In the genomic region with DNA sequence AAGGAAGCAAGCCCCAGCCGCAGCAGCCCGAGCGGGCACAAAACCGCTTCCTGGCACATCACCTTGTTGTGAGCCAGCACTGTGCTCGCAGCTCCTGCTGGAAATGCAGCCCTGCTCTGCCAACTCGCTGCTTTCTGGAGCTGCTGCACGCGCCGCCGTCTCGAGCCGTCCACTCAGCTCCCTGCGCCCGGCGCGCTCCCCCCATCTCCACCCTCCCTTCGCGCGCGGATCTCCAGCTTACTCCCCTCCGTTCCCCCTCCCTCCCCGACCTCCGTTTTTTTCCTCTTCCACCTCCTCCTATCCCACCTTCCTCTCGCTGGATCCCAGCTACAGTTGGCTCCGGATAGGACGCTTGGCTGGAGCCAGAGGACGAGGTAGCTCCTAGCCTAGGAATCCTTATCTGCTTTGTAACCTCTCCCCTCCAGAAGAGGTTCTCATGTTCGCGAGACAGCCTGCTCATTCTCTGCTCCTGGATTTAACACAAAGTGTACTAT, we compare ENCODE assay signal across 9 cellular contexts. TPM values are rescaled to one million over a fixed set of nuclear protein-coding genes. Genes with fewer than 3 reads are reported as not detected.
DNase-seq lines count a peak whose midpoint lies in the region; ATAC-seq and TF ChIP-seq lines count a peak whose summit lies in the region.
"Had no signal": no experiment of that assay in that cellular context is flagged by ENCODE, and none has a peak within 500 bp of the region (broad histone marks: within the 10 kb centered on the region; RNA-seq: fewer than 3 reads in every experiment).

A gene (minus strand): TSS at position 107 of the 494 bp plus-strand sequence.

- CTCF ChIA-PET in Calu3 (lab: Charles Lee): interaction anchor here (1.5 kb wide), 1 partner anchor 16 kb away, joined by 3 read pairs; no protein-coding TSS in a partner anchor

- H3K4me3 Mint-ChIP-seq in Calu3 (ENCODE audit: low read depth, unreplicated experiment): peak within 1 kb of the TSS; percentile 93
- no peak within 1 kb of the TSS for H3K4me3 Mint-ChIP-seq in stimulated activated effector memory CD8-positive, alpha-beta T cell treated with anti-CD3 and anti-CD28 coated beads, Interleukin-12 subunit alpha, Interleukin-12 subunit beta, amount 100 ng/mL, for 72 hours

- H3K27me3 ChIP-seq in H7 (ENCODE audit: control insufficient read depth, insufficient read depth, low read length) (peaks cover 34% of the 10 kb centered on the region), kidney epithelial cell (ENCODE audit: control insufficient read depth, insufficient read depth, low read length) (no peaks in the 10 kb centered on the region)

- intact Hi-C loops in Calu3 (cut with micrococcal nuclease; ENCODE audit: unreplicated experiment): loop anchor here (5.0 kb wide), 1 partner anchor 212 kb away; no protein-coding TSS in a partner anchor

- no peaks in the 10 kb centered on the region for H3K4me1 Mint-ChIP-seq in Calu3 (ENCODE audit: low read depth, unreplicated experiment)
- H3K4me1 Mint-ChIP-seq in stimulated activated effector memory CD8-positive, alpha-beta T cell treated with anti-CD3 and anti-CD28 coated beads, Interleukin-12 subunit alpha, Interleukin-12 subunit beta, amount 100 ng/mL, for 72 hours: no peaks in the 10 kb centered on the region

- no peak within 1 kb of the TSS for H3K27ac Mint-ChIP-seq in Calu3 (ENCODE audit: unreplicated experiment)
- H3K27ac Mint-ChIP-seq in stimulated activated effector memory CD8-positive, alpha-beta T cell treated with anti-CD3 and anti-CD28 coated beads, Interleukin-12 subunit alpha, Interleukin-12 subunit beta, amount 100 ng/mL, for 72 hours: no peak within 1 kb of the TSS

- H3K9me3 Mint-ChIP-seq in Calu3 (ENCODE audit: low read depth, unreplicated experiment): no peaks in the 10 kb centered on the region
- H3K9me3 Mint-ChIP-seq in stimulated activated effector memory CD8-positive, alpha-beta T cell treated with anti-CD3 and anti-CD28 coated beads, Interleukin-12 subunit alpha, Interleukin-12 subunit beta, amount 100 ng/mL, for 72 hours: no peaks in the 10 kb centered on the region

- no peaks in the 10 kb centered on the region for H3K27me3 Mint-ChIP-seq in Calu3 (ENCODE audit: unreplicated experiment)

- peak; percentile 24 for ATAC-seq in stimulated activated effector memory CD8-positive, alpha-beta T cell treated with anti-CD3 and anti-CD28 coated beads, Interleukin-12 subunit alpha, Interleukin-12 subunit beta, amount 100 ng/mL, for 72 hours

- DNase-seq in Calu3 (peak; percentile 24), H7 (peak; percentile 49), NCI-H69 (lab: John Stamatoyannopoulos, UW) (peak; percentile 90), cerebellar cortex (ENCODE audit: low spot score) (peak; percentile 11), kidney epithelial cell (ENCODE audit: low read depth) (no peak), NCI-H2107 (lab: John Stamatoyannopoulos, UW) (no peak), DMS114 treated with DMSO at 0.1 percent for 48 hours (lab: John Stamatoyannopoulos, UW; ENCODE audit: unreplicated experiment) (no peak)
- DNase-seq in stimulated activated effector memory CD8-positive, alpha-beta T cell treated with anti-CD3 and anti-CD28 coated beads, Interleukin-12 subunit alpha, Interleukin-12 subunit beta, amount 100 ng/mL, for 72 hours (ENCODE audit: low spot score in 2 of 2): no peak

- H3K4me3 ChIP-seq in H7 (ENCODE audit: insufficient read depth, low read depth, low read length) (peak within 1 kb of the TSS; percentile 71), kidney epithelial cell (ENCODE audit: low read depth, low read length) (peak within 1 kb of the TSS; percentile 73)

- no TSS peak for BruUV-seq in Calu3 (replicated peaks; lab: Mats Ljungman, UMichigan)

- peaks cover 18% of the 10 kb centered on the region for H3K36me3 Mint-ChIP-seq in Calu3 (ENCODE audit: insufficient read depth, unreplicated experiment)
- no peaks in the 10 kb centered on the region for H3K36me3 Mint-ChIP-seq in stimulated activated effector memory CD8-positive, alpha-beta T cell treated with anti-CD3 and anti-CD28 coated beads, Interleukin-12 subunit alpha, Interleukin-12 subunit beta, amount 100 ng/mL, for 72 hours

- no peak for TF ChIP-seq CTCF in Calu3 (IDR thresholded peaks at IDR 0.05; ENCODE audit: unreplicated experiment)
- TF ChIP-seq CTCF in kidney epithelial cell (IDR thresholded peaks at IDR 0.05; ENCODE audit: insufficient read depth, low read length, poor library complexity, severe bottlenecking): no peak

- no peaks in the 10 kb centered on the region for H3K36me3 ChIP-seq in H7 (replicated peaks; ENCODE audit: control insufficient read depth, insufficient read depth, low read length)
- no peaks in the 10 kb centered on the region for H3K36me3 ChIP-seq in kidney epithelial cell (ENCODE audit: control insufficient read depth, insufficient read depth, low read length)

RNA-seq across cellular contexts. Expression of the gene that starts here (rescaled TPM):
- 0.31 and 0.51 TPM in 2 replicates for total RNA-seq in Calu3 (2022)
- total RNA-seq in H7 (2014; rRNA removed; shearing (Covaris generic)): 0.11 and 1.7 TPM in 2 replicates
- total RNA-seq in kidney epithelial cell: 0.62 and 1.4 TPM in 2 replicates
- total RNA-seq: SK-MEL-5 had no signal

Comparison
In these comparisons a context has a peak if more than half of its experiments do, and no peak if none do; other contexts are left out.
1. Peak in DNase-seq in Calu3; RNA of the gene not detected or under 1 TPM.
2. DNase-seq: peak in H7 (single experiment), NCI-H69 (single experiment) and cerebellar cortex (single experiment); none in kidney epithelial cell (single experiment), stimulated activated effector memory CD8-positive, alpha-beta T cell treated with anti-CD3 and anti-CD28 coated beads, Interleukin-12 subunit alpha, Interleukin-12 subunit beta, amount 100 ng/mL, for 72 hours (0 of 2), NCI-H2107 (single experiment) and DMS114 treated with DMSO at 0.1 percent for 48 hours (single experiment).